23 cellular contexts compared by ENCODE assay signal in genomic region chr6:160299559-160299958, GRCh38. TPM values are rescaled to one million over a fixed set of nuclear protein-coding genes. Genes with fewer than 3 reads are reported as not detected.
DNase-seq lines count a peak whose midpoint lies in the region; TF ChIP-seq lines count a peak whose summit lies in the region.
"Had no signal": no experiment of that assay in that cellular context is flagged by ENCODE, and none has a peak within 500 bp of the region (broad histone marks: within the 10 kb centered on the region; RNA-seq: fewer than 3 reads in every experiment).

No MANE protein-coding gene starts in this region.

- H4K20me1 ChIP-seq in mammary epithelial cell (ENCODE audit: insufficient read depth, low read length) (no peaks in the 10 kb centered on the region), hepatocyte (ENCODE audit: insufficient read depth, poor library complexity, severe bottlenecking) (no peaks in the 10 kb centered on the region)

- no peaks in the 10 kb centered on the region for H3K9me2 ChIP-seq in hepatocyte (replicated peaks; ENCODE audit: insufficient read depth)

- CTCF ChIA-PET in mammary epithelial cell (lab: Charles Lee; ENCODE audit: low non-redundant PET) = no interaction called here

- TF ChIP-seq EP300 in transverse colon (IDR thresholded peaks at IDR 0.05; ENCODE audit: low read depth) = no peak

- no peak overlapping the region for H3K4me2 ChIP-seq in mammary epithelial cell (ENCODE audit: insufficient read depth, low read depth, low read length)
- peak overlapping the region; percentile 46 for H3K4me2 ChIP-seq in hepatocyte

- peaks cover 0 to 11% (median 2%) of the 10 kb centered on the region in 4 donors for H3K4me1 ChIP-seq in Peyer's patch
- H3K4me1 ChIP-seq in mammary epithelial cell (ENCODE audit: insufficient read depth, low read length) = peaks cover 10% of the 10 kb centered on the region
- peaks cover 7% of the 10 kb centered on the region for H3K4me1 ChIP-seq in hepatocyte (ENCODE audit: insufficient read depth)
- H3K4me1 ChIP-seq in transverse colon = peaks cover 0 to 10% (median 2%) of the 10 kb centered on the region in 4 donors
- H3K4me1 ChIP-seq: SJSA1 had no signal

- TF ChIP-seq CTCF in Peyer's patch (IDR thresholded peaks at IDR 0.05) = no peak
- no peak for TF ChIP-seq CTCF in mammary epithelial cell (conservative IDR thresholded peaks at IDR 0.05 in 1 of 2, IDR thresholded peaks at IDR 0.05 in 1 of 2; ENCODE audit: extremely low read depth in 1 of 2, insufficient read depth in 1 of 2, low read depth in 1 of 2, low read length in 2 of 2)
- TF ChIP-seq CTCF in hepatocyte (IDR thresholded peaks at IDR 0.05; ENCODE audit: poor library complexity) = no peak
- TF ChIP-seq CTCF in transverse colon (IDR thresholded peaks at IDR 0.05) = no peak

- H3K36me3 ChIP-seq in Peyer's patch = no peaks in the 10 kb centered on the region
- H3K36me3 ChIP-seq in mammary epithelial cell (ENCODE audit: insufficient read depth, low read length) = no peaks in the 10 kb centered on the region
- H3K36me3 ChIP-seq in hepatocyte (replicated peaks; ENCODE audit: insufficient read depth, low read depth) = no peaks in the 10 kb centered on the region
- H3K36me3 ChIP-seq in transverse colon = no peaks in the 10 kb centered on the region
- H3K36me3 ChIP-seq: SJSA1 had no signal

- no peak overlapping the region for H3K9ac ChIP-seq in mammary epithelial cell (ENCODE audit: insufficient read depth, low read length)

- in situ Hi-C loops in mammary epithelial cell (cut with MboI; ENCODE audit: low sequenced_read_pairs in 2 of 2) = no loop called here
- in situ Hi-C loops in transverse colon (cut with MboI; ENCODE audit: low pct_ligation_motif_present in 1 of 4, low pct_unique_long_range_greater_than_20kb in 1 of 4, low sequenced_read_pairs in 3 of 4) = no loop called here

- peak overlapping the region in 1 of 4 donors; percentile 15 for H3K4me3 ChIP-seq in Peyer's patch
- H3K4me3 ChIP-seq in mammary epithelial cell (replicated peaks in 1 of 3; ENCODE audit: insufficient read depth in 1 of 3, low read depth in 2 of 3, low read length in 3 of 3) = no peak overlapping the region
- H3K4me3 ChIP-seq in hepatocyte = no peak overlapping the region
- H3K4me3 ChIP-seq in transverse colon = no peak overlapping the region
- H3K4me3 ChIP-seq: SJSA1 had no signal

- intact Hi-C loops in mammary epithelial cell (cut with micrococcal nuclease) (no loop called here), transverse colon (cut with DNase I; ENCODE audit: low total_unique reads) (no loop called here)

- DNase-seq in Peyer's patch (no peak), mammary epithelial cell (no peak), hepatocyte (ENCODE audit: low spot score) (no peak), transverse colon (no peak), nucleus accumbens (lab: John Stamatoyannopoulos, UW) (no peak), ureter (ENCODE audit: low spot score) (no peak), Ammon's horn (ENCODE audit: low spot score) (no peak)
- DNase-seq: CD4-positive, CD25-positive, alpha-beta regulatory T cell; DMS79; HCEC 1CT; KG1; NCI-H1105; NCI-H146; NCI-H2029; NCI-H226; NCI-H510A treated with DMSO at 0.1 percent for 48 hours; NCI-H748 treated with DMSO at 0.1 percent for 48 hours had no signal

- H3K9me3 ChIP-seq in Peyer's patch = no peaks in the 10 kb centered on the region
- H3K9me3 ChIP-seq in mammary epithelial cell (replicated peaks; ENCODE audit: insufficient read depth, low read length) = no peaks in the 10 kb centered on the region
- H3K9me3 ChIP-seq in hepatocyte (ENCODE audit: low read depth) = no peaks in the 10 kb centered on the region
- no peaks in the 10 kb centered on the region for H3K9me3 ChIP-seq in transverse colon

- 96% methylated on average over 8 of the region's 11 CpGs for WGBS in mammary epithelial cell (ENCODE audit: low coverage, missing lambda C conversion rate)
- 99% methylated on average over 11 of the region's 11 CpGs for WGBS in hepatocyte (ENCODE audit: low lambda C conversion rate, missing lambda C conversion rate)
- WGBS in transverse colon (ENCODE audit: low coverage in 1 of 2), 2 donors = 93 to 98% methylated on average over 8 to 11 of the region's 11 CpGs

- H3K27ac ChIP-seq in Peyer's patch = peak overlapping the region in 3 of 4 donors; percentile 59 to 92 (median 85)
- H3K27ac ChIP-seq in mammary epithelial cell (ENCODE audit: insufficient read depth, low read depth, low read length) = no peak overlapping the region
- peak overlapping the region; percentile 81 for H3K27ac ChIP-seq in hepatocyte
- H3K27ac ChIP-seq in transverse colon = peak overlapping the region; percentile 69 to 80 (median 78)
- H3K27ac ChIP-seq: HL-60, SJSA1 had no signal

- dilution Hi-C loops in mammary epithelial cell (cut with HindIII; ENCODE audit: low sequenced_read_pairs) = no loop called here

- no peaks in the 10 kb centered on the region for H3K27me3 ChIP-seq in Peyer's patch
- no peaks in the 10 kb centered on the region for H3K27me3 ChIP-seq in mammary epithelial cell (ENCODE audit: insufficient read depth, low read length)
- no peaks in the 10 kb centered on the region for H3K27me3 ChIP-seq in hepatocyte
- no peaks in the 10 kb centered on the region for H3K27me3 ChIP-seq in transverse colon
- H3K27me3 ChIP-seq: SJSA1 had no signal

- H2AFZ ChIP-seq in mammary epithelial cell (ENCODE audit: low read depth, low read length) = no peak overlapping the region
- H2AFZ ChIP-seq in hepatocyte = no peak overlapping the region

- BruUV-seq in mammary epithelial cell (replicated peaks; lab: Mats Ljungman, UMichigan) = TSS peak; percentile 52

- TF ChIP-seq POLR2A in Peyer's patch (IDR thresholded peaks at IDR 0.05) (no peak), transverse colon (IDR thresholded peaks at IDR 0.05) (no peak)

- H3K79me2 ChIP-seq in mammary epithelial cell (ENCODE audit: insufficient read depth, low read length) = no peaks in the 10 kb centered on the region
- H3K79me2 ChIP-seq in hepatocyte = no peaks in the 10 kb centered on the region

RNA-seq across cellular contexts. Expression of gene SLC22A2, which starts 40.9 kb away (rescaled TPM):
- total RNA-seq in Peyer's patch = not detected
- total RNA-seq in mammary epithelial cell = not detected
- not detected for polyA plus RNA-seq in mammary epithelial cell
- polyA minus RNA-seq in mammary epithelial cell = not detected
- 0.43 and 1.2 TPM in 2 replicates for total RNA-seq in hepatocyte
- polyA plus RNA-seq in hepatocyte = 0.57 and 1.5 TPM in 2 replicates
- total RNA-seq in transverse colon = not detected
- not detected for total RNA-seq in ureter
- total RNA-seq: A673; CD4-positive, CD25-positive, alpha-beta regulatory T cell; HT1080; Right ventricle myocardium inferior; SJSA1 had no signal
- polyA plus RNA-seq: BJ; CD4-positive, CD25-positive, alpha-beta regulatory T cell had no signal

RNA-seq across cellular contexts. Expression of gene SLC22A3, which starts 48.6 kb away (rescaled TPM):
- total RNA-seq in Peyer's patch (10 to 100 TPM in 1 of 4 donors, 1 to 10 TPM in 3; 2.5 to 10.6 (median 8.9) TPM), mammary epithelial cell (1 to 10 TPM in 1 of 2 donors, under 1 TPM in 1; 0.33 to 1.4 TPM), hepatocyte (34.3 and 40.3 TPM in 2 replicates), transverse colon (10 to 100 TPM in 1 of 4 donors, 1 to 10 TPM in 3; 4.5 to 12.0 (median 6.9) TPM), ureter (8.5 TPM)
- polyA plus RNA-seq in mammary epithelial cell (0.52 TPM), hepatocyte (29.6 and 34.9 TPM in 2 replicates)
- polyA minus RNA-seq in mammary epithelial cell = not detected
- total RNA-seq: A673, HT1080, SJSA1 had no signal
- polyA plus RNA-seq: BJ had no signal
